ENCODE assay signal across 14 cellular contexts in the genomic region with DNA sequence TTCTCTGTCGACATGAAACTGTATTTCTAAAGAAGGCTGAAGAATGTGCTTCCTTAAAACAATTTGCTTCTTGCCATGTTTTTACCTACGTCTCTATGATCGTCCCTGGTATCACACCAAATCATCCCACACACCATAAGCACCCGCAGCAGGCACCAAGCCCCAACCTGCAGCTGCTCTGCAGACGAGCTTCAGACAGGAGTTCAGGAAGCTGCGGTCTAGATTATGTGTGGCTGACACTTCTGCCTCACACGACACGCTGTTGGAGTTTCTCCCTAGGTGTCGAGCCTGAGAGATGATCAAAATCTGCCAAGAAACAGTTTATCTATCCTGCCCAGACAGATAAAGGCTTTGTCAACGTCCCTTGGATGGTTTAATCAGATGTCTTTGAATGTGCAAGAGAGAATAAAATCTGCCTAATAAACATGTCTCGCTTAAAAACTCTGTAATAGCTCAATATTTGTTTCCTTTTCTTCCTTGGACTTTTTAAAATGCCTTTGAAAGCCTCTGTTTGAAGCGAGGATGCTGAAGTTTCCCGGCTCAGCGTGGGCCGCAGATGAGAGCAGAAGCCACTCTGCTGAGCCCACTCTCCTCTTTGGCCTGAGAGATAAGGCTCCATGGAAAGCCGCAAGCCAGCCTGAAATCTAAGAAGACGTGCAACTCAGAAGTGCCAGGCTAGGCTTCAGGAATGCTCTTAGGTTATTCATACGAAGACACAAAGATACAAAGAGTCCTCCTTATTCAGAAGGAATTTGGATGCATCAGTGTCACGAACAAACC.
DNase-seq lines count a peak whose midpoint lies in the region; ATAC-seq and TF ChIP-seq lines count a peak whose summit lies in the region.
"Had no signal": no experiment of that assay in that cellular context is flagged by ENCODE, and none has a peak within 500 bp of the region (broad histone marks: within the 10 kb centered on the region; RNA-seq: fewer than 3 reads in every experiment).

No MANE protein-coding gene starts in this region.

- H3K27ac Mint-ChIP-seq in activated naive CD4-positive, alpha-beta T cell treated with anti-CD3 and anti-CD28 coated beads, Interleukin-2, amount 10 ng/mL, durations not matched to agents 7 days and 5 days: no peak overlapping the region
- no peak overlapping the region for H3K27ac Mint-ChIP-seq in activated T-helper 2 cell treated with anti-CD3 and anti-CD28 coated beads, Interferon-gamma antibody, Interleukin-2, Interleukin-4, amounts not matched to agents 10 μg/mL and 5 μg/mL and 100 μg/mL, durations not matched to agents 14 hours and 24 hours and 36 hours
- H3K27ac Mint-ChIP-seq: IgD-negative memory B cell, memory B cell had no signal

- no peaks in the 10 kb centered on the region for H4K20me1 ChIP-seq in hepatocyte (ENCODE audit: insufficient read depth, poor library complexity, severe bottlenecking)

- intact Hi-C loops in activated T-helper 2 cell treated with anti-CD3 and anti-CD28 coated beads, Interferon-gamma antibody, Interleukin-2, Interleukin-4, amounts not matched to agents 10 μg/mL and 5 μg/mL and 100 μg/mL, durations not matched to agents 14 hours and 24 hours and 36 hours (cut with micrococcal nuclease): no loop called here

- CTCF ChIA-PET in activated naive CD4-positive, alpha-beta T cell treated with anti-CD3 and anti-CD28 coated beads, Interleukin-2, amount 10 ng/mL, durations not matched to agents 7 days and 5 days (lab: Charles Lee): no interaction called here

- no peaks in the 10 kb centered on the region for H3K27me3 ChIP-seq in hepatocyte
- H3K27me3 ChIP-seq: adrenal gland had no signal

- no peak overlapping the region for H3K4me2 ChIP-seq in hepatocyte

- H3K27ac ChIP-seq in hepatocyte: no peak overlapping the region
- H3K27ac ChIP-seq: adrenal gland, gastrocnemius medialis had no signal

- no peak overlapping the region for H2AFZ ChIP-seq in hepatocyte

- H3K36me3 ChIP-seq in hepatocyte (replicated peaks; ENCODE audit: insufficient read depth, low read depth): no peaks in the 10 kb centered on the region
- H3K36me3 ChIP-seq: adrenal gland, gastrocnemius medialis had no signal

- H3K4me3 ChIP-seq in hepatocyte: no peak overlapping the region
- H3K4me3 ChIP-seq: adrenal gland, gastrocnemius medialis had no signal

- no peaks in the 10 kb centered on the region for H3K9me2 ChIP-seq in hepatocyte (replicated peaks; ENCODE audit: insufficient read depth)

- no peak for TF ChIP-seq CTCF in hepatocyte (IDR thresholded peaks at IDR 0.05; ENCODE audit: poor library complexity)

- WGBS in hepatocyte (ENCODE audit: low lambda C conversion rate, missing lambda C conversion rate): 74% methylated on average over 19 of the region's 19 CpGs

- no peaks in the 10 kb centered on the region for H3K9me3 ChIP-seq in hepatocyte (ENCODE audit: low read depth)
- H3K9me3 ChIP-seq: adrenal gland, gastrocnemius medialis had no signal

- H3K9me3 Mint-ChIP-seq in activated naive CD4-positive, alpha-beta T cell treated with anti-CD3 and anti-CD28 coated beads, Interleukin-2, amount 10 ng/mL, durations not matched to agents 7 days and 5 days: no peaks in the 10 kb centered on the region
- no peaks in the 10 kb centered on the region for H3K9me3 Mint-ChIP-seq in activated T-helper 2 cell treated with anti-CD3 and anti-CD28 coated beads, Interferon-gamma antibody, Interleukin-2, Interleukin-4, amounts not matched to agents 10 μg/mL and 5 μg/mL and 100 μg/mL, durations not matched to agents 14 hours and 24 hours and 36 hours
- H3K9me3 Mint-ChIP-seq: IgD-negative memory B cell, memory B cell had no signal

- peak; percentile 71 for ATAC-seq in stimulated activated naive CD8-positive, alpha-beta T cell treated with anti-CD3 and anti-CD28 coated beads, Interleukin-15, Interleukin-2, amounts not matched to agents 100 U/mL and 50 U/mL, for 24 hours
- no peak for ATAC-seq in HG02938 (IDR thresholded peaks at IDR 0.05; ENCODE audit: unreplicated experiment)
- ATAC-seq: gastrocnemius medialis had no signal

- H3K4me1 Mint-ChIP-seq in activated naive CD4-positive, alpha-beta T cell treated with anti-CD3 and anti-CD28 coated beads, Interleukin-2, amount 10 ng/mL, durations not matched to agents 7 days and 5 days: peaks cover 22% of the 10 kb centered on the region
- H3K4me1 Mint-ChIP-seq in activated T-helper 2 cell treated with anti-CD3 and anti-CD28 coated beads, Interferon-gamma antibody, Interleukin-2, Interleukin-4, amounts not matched to agents 10 μg/mL and 5 μg/mL and 100 μg/mL, durations not matched to agents 14 hours and 24 hours and 36 hours (ENCODE audit: low read depth): peaks cover 7% of the 10 kb centered on the region
- H3K4me1 Mint-ChIP-seq: IgD-negative memory B cell, memory B cell had no signal

- no peak overlapping the region for H3K4me3 Mint-ChIP-seq in activated naive CD4-positive, alpha-beta T cell treated with anti-CD3 and anti-CD28 coated beads, Interleukin-2, amount 10 ng/mL, durations not matched to agents 7 days and 5 days
- H3K4me3 Mint-ChIP-seq in activated T-helper 2 cell treated with anti-CD3 and anti-CD28 coated beads, Interferon-gamma antibody, Interleukin-2, Interleukin-4, amounts not matched to agents 10 μg/mL and 5 μg/mL and 100 μg/mL, durations not matched to agents 14 hours and 24 hours and 36 hours (ENCODE audit: low read depth): no peak overlapping the region
- H3K4me3 Mint-ChIP-seq: IgD-negative memory B cell, memory B cell had no signal

- no peaks in the 10 kb centered on the region for H3K36me3 Mint-ChIP-seq in activated naive CD4-positive, alpha-beta T cell treated with anti-CD3 and anti-CD28 coated beads, Interleukin-2, amount 10 ng/mL, durations not matched to agents 7 days and 5 days
- H3K36me3 Mint-ChIP-seq in activated T-helper 2 cell treated with anti-CD3 and anti-CD28 coated beads, Interferon-gamma antibody, Interleukin-2, Interleukin-4, amounts not matched to agents 10 μg/mL and 5 μg/mL and 100 μg/mL, durations not matched to agents 14 hours and 24 hours and 36 hours (ENCODE audit: low read depth): no peaks in the 10 kb centered on the region
- H3K36me3 Mint-ChIP-seq: IgD-negative memory B cell, memory B cell had no signal

- H3K27me3 Mint-ChIP-seq in activated naive CD4-positive, alpha-beta T cell treated with anti-CD3 and anti-CD28 coated beads, Interleukin-2, amount 10 ng/mL, durations not matched to agents 7 days and 5 days: peaks cover 4% of the 10 kb centered on the region
- H3K27me3 Mint-ChIP-seq in activated T-helper 2 cell treated with anti-CD3 and anti-CD28 coated beads, Interferon-gamma antibody, Interleukin-2, Interleukin-4, amounts not matched to agents 10 μg/mL and 5 μg/mL and 100 μg/mL, durations not matched to agents 14 hours and 24 hours and 36 hours (ENCODE audit: low read depth): peaks cover 19% of the 10 kb centered on the region

- H3K79me2 ChIP-seq in hepatocyte: no peaks in the 10 kb centered on the region

- peak; percentile 40 for DNase-seq in activated naive CD4-positive, alpha-beta T cell treated with anti-CD3 and anti-CD28 coated beads, Interleukin-2, amount 10 ng/mL, durations not matched to agents 7 days and 5 days
- no peak for DNase-seq in activated naive CD4-positive, alpha-beta T cell (lab: John Stamatoyannopoulos, UW)
- DNase-seq in MV-4-11 (lab: John Stamatoyannopoulos, UW) (peak; percentile 30), hepatocyte (ENCODE audit: low spot score) (no peak), DMS114 treated with DMSO at 0.1 percent for 48 hours (lab: John Stamatoyannopoulos, UW; ENCODE audit: unreplicated experiment) (no peak)
- peak; percentile 17 for DNase-seq in activated T-helper 2 cell treated with anti-CD3 and anti-CD28 coated beads, Interferon-gamma antibody, Interleukin-2, Interleukin-4, amounts not matched to agents 10 μg/mL and 5 μg/mL and 100 μg/mL, durations not matched to agents 14 hours and 24 hours and 36 hours (ENCODE audit: low spot score)
- DNase-seq in stimulated activated naive CD8-positive, alpha-beta T cell treated with anti-CD3 and anti-CD28 coated beads, Interleukin-15, Interleukin-2, amounts not matched to agents 100 U/mL and 50 U/mL, for 24 hours: no peak
- DNase-seq: adrenal gland, gastrocnemius medialis, NCI-H187 treated with DMSO at 0.1 percent for 48 hours, NCI-H524 treated with DMSO at 0.1 percent for 48 hours had no signal

- no peaks in the 10 kb centered on the region for H3K4me1 ChIP-seq in hepatocyte (ENCODE audit: insufficient read depth)
- H3K4me1 ChIP-seq: adrenal gland, gastrocnemius medialis had no signal

Comparison
In these comparisons a context has a peak if more than half of its experiments do, and no peak if none do; other contexts are left out.
1. DNase-seq: peak in activated naive CD4-positive, alpha-beta T cell treated with anti-CD3 and anti-CD28 coated beads, Interleukin-2, amount 10 ng/mL, durations not matched to agents 7 days and 5 days (single experiment), MV-4-11 (single experiment) and activated T-helper 2 cell treated with anti-CD3 and anti-CD28 coated beads, Interferon-gamma antibody, Interleukin-2, Interleukin-4, amounts not matched to agents 10 μg/mL and 5 μg/mL and 100 μg/mL, durations not matched to agents 14 hours and 24 hours and 36 hours (single experiment); none in activated naive CD4-positive, alpha-beta T cell (0 of 4), stimulated activated naive CD8-positive, alpha-beta T cell treated with anti-CD3 and anti-CD28 coated beads, Interleukin-15, Interleukin-2, amounts not matched to agents 100 U/mL and 50 U/mL, for 24 hours (single experiment), hepatocyte (single experiment) and DMS114 treated with DMSO at 0.1 percent for 48 hours (single experiment).